8 cellular contexts compared by ENCODE assay signal in genomic region chr1:244860914-244861610, GRCh38. TPM values are rescaled to one million over a fixed set of nuclear protein-coding genes. Genes with fewer than 3 reads are reported as not detected.
DNase-seq lines count a peak whose midpoint lies in the region; ATAC-seq, FAIRE-seq and TF ChIP-seq lines count a peak whose summit lies in the region.

No MANE protein-coding gene starts in this region.

- H3K27ac Mint-ChIP-seq in T-cell, result peak overlapping the region; percentile 79 to 82

- H3K27me3 ChIP-seq in H7 (ENCODE audit: control insufficient read depth, insufficient read depth, low read length), result no peaks in the 10 kb centered on the region

- ATAC-seq in T-cell (replicated peaks in 1 of 4), result no peak
- no peak for ATAC-seq in GM18867 (IDR thresholded peaks at IDR 0.05; ENCODE audit: unreplicated experiment)

- H3K36me3 Mint-ChIP-seq in T-cell, result peaks cover 55% of the 10 kb centered on the region

- H3K9me3 Mint-ChIP-seq in T-cell, result no peaks in the 10 kb centered on the region

- DNase-seq in H7 (no peak), T-cell (no peak), fibroblast of the aortic adventitia (ENCODE audit: low read depth) (no peak), HTR-8/SVneo (ENCODE audit: insufficient read length, low spot score) (no peak), NCI-H510A (lab: John Stamatoyannopoulos, UW) (no peak), dermis blood vessel endothelial cell (no peak)

- no peak for FAIRE-seq in HTR-8/SVneo (lab: Jason Lieb, UNC)

- peak overlapping the region; percentile 91 to 94 (median 91) for H3K4me3 Mint-ChIP-seq in T-cell

- H3K27me3 Mint-ChIP-seq in T-cell, result no peaks in the 10 kb centered on the region

- H3K4me1 Mint-ChIP-seq in T-cell, result peaks cover 69 to 75% (median 75%) of the 10 kb centered on the region in 3 donors

- no peak for TF ChIP-seq CTCF in fibroblast of the aortic adventitia (IDR thresholded peaks at IDR 0.05; ENCODE audit: insufficient read depth, low read length)

- H3K36me3 ChIP-seq in H7 (replicated peaks; ENCODE audit: control insufficient read depth, insufficient read depth, low read length), result peaks cover 41% of the 10 kb centered on the region

- peak overlapping the region in 7 of 21 experiments; percentile 8 to 100 (median 47) for H3K27ac ChIP-seq in skin epidermis

- POLR2A ChIA-PET in T-cell (lab: Charles Lee), result interaction anchor here (0.6 to 6.3 kb wide), 15 partner anchors 10 to 110 kb away, joined by 3 to 109 read pairs (median 13); partner anchors contain the start of gene COX20 (in 2 of the 2)

- CTCF ChIA-PET in T-cell (lab: Charles Lee), result interaction anchor here (0.9 to 3.6 kb wide), 9 partner anchors 8 to 108 kb away, joined by 3 to 18 read pairs (median 8); partner anchors contain the start of gene COX20 (in 1 of the 2)

- H3K4me3 ChIP-seq in H7 (ENCODE audit: insufficient read depth, low read depth, low read length) (peak overlapping the region; percentile 100), fibroblast of the aortic adventitia (ENCODE audit: low read depth, low read length) (peak overlapping the region; percentile 95), skin epidermis (peak overlapping the region in 5 of 7 experiments; percentile 77 to 97 (median 85))

RNA-seq across cellular contexts. Expression of gene HNRNPU, which starts 3.3 kb away (rescaled TPM):
- 249 and 277 TPM in 2 replicates for total RNA-seq in H7 (2014; rRNA removed; shearing (Covaris generic))
- total RNA-seq in T-cell, result 100 to 1,000 TPM; 302 to 498 (median 321) TPM
- 348 and 773 TPM in 2 replicates for total RNA-seq in fibroblast of the aortic adventitia (ENCODE audit: low replicate concordance)
- total RNA-seq in dermis blood vessel endothelial cell, result 395 and 520 TPM in 2 replicates

RNA-seq across cellular contexts. Expression of gene COX20, which starts 25.6 kb away (rescaled TPM):
- total RNA-seq in H7 (2014; rRNA removed; shearing (Covaris generic)), result 8.7 and 11.6 TPM in 2 replicates
- total RNA-seq in T-cell, result 10 to 100 TPM; 17.0 to 32.0 (median 27.5) TPM
- total RNA-seq in fibroblast of the aortic adventitia (ENCODE audit: low replicate concordance), result 44.2 and 98.5 TPM in 2 replicates
- total RNA-seq in dermis blood vessel endothelial cell, result 16.8 and 33.0 TPM in 2 replicates
